Comparison of ENCODE assay signal across 26 cellular contexts in genomic region chr17:55281592-55282378, GRCh38. TPM values are rescaled to one million over a fixed set of nuclear protein-coding genes. Genes with fewer than 3 reads are reported as not detected.
DNase-seq lines count a peak whose midpoint lies in the region; ATAC-seq lines count a peak whose summit lies in the region.
"Had no signal": no experiment of that assay in that cellular context is flagged by ENCODE, and none has a peak within 500 bp of the region (broad histone marks: within the 10 kb centered on the region; RNA-seq: fewer than 3 reads in every experiment).

No MANE protein-coding gene starts in this region.

- H3K36me3 ChIP-seq in muscle layer of colon (ENCODE audit: insufficient read depth, low read length) = no peaks in the 10 kb centered on the region
- H3K36me3 ChIP-seq: BLaER1 treated with 17β-estradiol and CSF1 and Interleukin-3, amounts not matched to agents 10 nM and 100 nM had no signal

- H3K27ac ChIP-seq in cingulate gyrus (ENCODE audit: low read depth, low read length) = peak overlapping the region; percentile 34
- H3K27ac ChIP-seq in muscle layer of colon (ENCODE audit: low read depth, low read length) = peak overlapping the region; percentile 61
- H3K27ac ChIP-seq in temporal lobe (ENCODE audit: low read depth, low read length) = peak overlapping the region; percentile 6
- H3K27ac ChIP-seq: BLaER1 treated with 17β-estradiol and CSF1 and Interleukin-3, amounts not matched to agents 10 nM and 100 nM had no signal

- H3K4me3 ChIP-seq in muscle layer of colon (ENCODE audit: low read depth in 1 of 2, low read length in 2 of 2) = no peak overlapping the region
- H3K4me3 ChIP-seq: BLaER1 treated with 17β-estradiol and CSF1 and Interleukin-3, amounts not matched to agents 10 nM and 100 nM; body of pancreas had no signal

- ATAC-seq in T-helper 17 cell = no peak
- ATAC-seq: body of pancreas; natural killer cell treated with Interleukin-12 subunit alpha and Interleukin-12 subunit beta and Interleukin-15 and Interleukin-18, amount 100 ng/mL, for 72 hours; stimulated activated naive B cell treated with anti-CD40 and anti-IgM and Interleukin-4, amounts not matched to agents 10 μg/mL and 1 μg/mL and 100 μg/mL, for 72 hours had no signal

- DNase-seq in T-helper 17 cell = no peak
- no peak for DNase-seq in NCI-H2227 (lab: John Stamatoyannopoulos, UW; ENCODE audit: unreplicated experiment)
- no peak for DNase-seq in NCI-H748 treated with DMSO at 0.1 percent for 48 hours (lab: John Stamatoyannopoulos, UW)
- DNase-seq in islet precursor cell = no peak
- no peak for DNase-seq in HUDEP-2 (lab: John Stamatoyannopoulos, UW; ENCODE audit: unreplicated experiment in 76 of 76)
- DNase-seq: activated CD4-positive, alpha-beta T cell treated with anti-CD3 and anti-CD28 coated beads, Interleukin-2, amount 10 ng/mL, durations not matched to agents 24 days and 14 days; activated gamma-delta T cell; activated naive CD8-positive, alpha-beta T cell treated with anti-CD3 and anti-CD28 coated beads, Interleukin-2, amount 10 ng/mL, durations not matched to agents 7 days and 5 days; activated T-cell treated with anti-CD3 and anti-CD28 coated beads, Interleukin-2, amount 50 U/mL, for 24 hours; body of pancreas; COR-L47; DMS53; effector CD8-positive, alpha-beta T cell; foreskin melanocyte; NCI-H1092 treated with DMSO at 0.1 percent for 48 hours; NCI-H1930; NCI-H526; retina; SIG-M5; stimulated activated naive B cell treated with anti-CD40 and anti-IgM and Interleukin-4, amounts not matched to agents 10 μg/mL and 1 μg/mL and 100 μg/mL, for 72 hours; SW 1271 had no signal

- H3K27me3 ChIP-seq in muscle layer of colon (ENCODE audit: control insufficient read depth in 1 of 2, insufficient read depth in 2 of 2, low read length in 2 of 2) = no peaks in the 10 kb centered on the region
- H3K27me3 ChIP-seq: BLaER1 treated with 17β-estradiol and CSF1 and Interleukin-3, amounts not matched to agents 10 nM and 100 nM; body of pancreas had no signal

- no peak overlapping the region for H3K9ac ChIP-seq in muscle layer of colon (ENCODE audit: low read length)
- H3K9ac ChIP-seq: BLaER1 treated with 17β-estradiol and CSF1 and Interleukin-3, amounts not matched to agents 10 nM and 100 nM had no signal

- peak overlapping the region; percentile 75 for H3K27ac Mint-ChIP-seq in T-helper 17 cell
- H3K27ac Mint-ChIP-seq: activated CD4-positive, alpha-beta T cell treated with anti-CD3 and anti-CD28 coated beads, Interleukin-2, amount 10 ng/mL, durations not matched to agents 24 days and 14 days; activated naive CD8-positive, alpha-beta T cell treated with anti-CD3 and anti-CD28 coated beads, Interleukin-2, amount 10 ng/mL, durations not matched to agents 7 days and 5 days; activated T-cell treated with anti-CD3 and anti-CD28 coated beads, Interleukin-2, amount 50 U/mL, for 24 hours; natural killer cell treated with Interleukin-12 subunit alpha and Interleukin-12 subunit beta and Interleukin-15 and Interleukin-18, amount 100 ng/mL, for 72 hours; stimulated activated naive B cell treated with anti-CD40 and anti-IgM and Interleukin-4, amounts not matched to agents 10 μg/mL and 1 μg/mL and 100 μg/mL, for 72 hours had no signal

- H3K4me1 Mint-ChIP-seq in T-helper 17 cell = peaks cover 33% of the 10 kb centered on the region
- H3K4me1 Mint-ChIP-seq: stimulated activated naive B cell treated with anti-CD40 and anti-IgM and Interleukin-4, amounts not matched to agents 10 μg/mL and 1 μg/mL and 100 μg/mL, for 72 hours had no signal

- H3K9me3 ChIP-seq in T-helper 17 cell (ENCODE audit: control insufficient read depth, low read length, poor library complexity, severe bottlenecking) (no peaks in the 10 kb centered on the region), muscle layer of colon (ENCODE audit: low read length) (no peaks in the 10 kb centered on the region)
- H3K9me3 ChIP-seq: BLaER1 treated with 17β-estradiol and CSF1 and Interleukin-3, amounts not matched to agents 10 nM and 100 nM; body of pancreas had no signal

- H3K4me3 Mint-ChIP-seq in T-helper 17 cell = no peak overlapping the region
- H3K4me3 Mint-ChIP-seq: activated CD4-positive, alpha-beta T cell treated with anti-CD3 and anti-CD28 coated beads, Interleukin-2, amount 10 ng/mL, durations not matched to agents 24 days and 14 days; activated naive CD8-positive, alpha-beta T cell treated with anti-CD3 and anti-CD28 coated beads, Interleukin-2, amount 10 ng/mL, durations not matched to agents 7 days and 5 days; activated T-cell treated with anti-CD3 and anti-CD28 coated beads, Interleukin-2, amount 50 U/mL, for 24 hours; natural killer cell treated with Interleukin-12 subunit alpha and Interleukin-12 subunit beta and Interleukin-15 and Interleukin-18, amount 100 ng/mL, for 72 hours; stimulated activated naive B cell treated with anti-CD40 and anti-IgM and Interleukin-4, amounts not matched to agents 10 μg/mL and 1 μg/mL and 100 μg/mL, for 72 hours had no signal

- H3K4me1 ChIP-seq in muscle layer of colon (ENCODE audit: insufficient read depth, low read length) = peaks cover 73% of the 10 kb centered on the region

- no peaks in the 10 kb centered on the region for H3K36me3 Mint-ChIP-seq in T-helper 17 cell (ENCODE audit: low read depth)
- H3K36me3 Mint-ChIP-seq: activated naive CD8-positive, alpha-beta T cell treated with anti-CD3 and anti-CD28 coated beads, Interleukin-2, amount 10 ng/mL, durations not matched to agents 7 days and 5 days; natural killer cell treated with Interleukin-12 subunit alpha and Interleukin-12 subunit beta and Interleukin-15 and Interleukin-18, amount 100 ng/mL, for 72 hours; stimulated activated naive B cell treated with anti-CD40 and anti-IgM and Interleukin-4, amounts not matched to agents 10 μg/mL and 1 μg/mL and 100 μg/mL, for 72 hours had no signal

- no peaks in the 10 kb centered on the region for H3K27me3 Mint-ChIP-seq in T-helper 17 cell
- H3K27me3 Mint-ChIP-seq: stimulated activated naive B cell treated with anti-CD40 and anti-IgM and Interleukin-4, amounts not matched to agents 10 μg/mL and 1 μg/mL and 100 μg/mL, for 72 hours had no signal

RNA-seq across cellular contexts. Expression of gene HLF, which starts 17.0 kb away (rescaled TPM):
- 10 to 100 TPM; 20.2 to 22.5 TPM for total RNA-seq in T-helper 17 cell
- 6.6 TPM for total RNA-seq in temporal lobe

Comparison
In these comparisons a context has a peak if more than half of its experiments do, and no peak if none do; other contexts are left out.
1. H3K27ac ChIP-seq: peak in every context shown above with its lines; median percentile 61 in muscle layer of colon; 34 in cingulate gyrus; 6 in temporal lobe.